In genomic region chr17:73234746-73235145, GRCh38 we compare ENCODE assay signal across 21 cellular contexts. TPM values are rescaled to one million over a fixed set of nuclear protein-coding genes. Genes with fewer than 3 reads are reported as not detected.
DNase-seq lines count a peak whose midpoint lies in the region; ATAC-seq and TF ChIP-seq lines count a peak whose summit lies in the region.
"Had no signal": no experiment of that assay in that cellular context is flagged by ENCODE, and none has a peak within 500 bp of the region (broad histone marks: within the 10 kb centered on the region; RNA-seq: fewer than 3 reads in every experiment).

No MANE protein-coding gene starts in this region.

- H3K4me1 Mint-ChIP-seq in CD4-positive, alpha-beta T cell (ENCODE audit: low read depth): peaks cover 73% of the 10 kb centered on the region
- H3K4me1 Mint-ChIP-seq in neural crest cell: peaks cover 38% of the 10 kb centered on the region
- H3K4me1 Mint-ChIP-seq in endothelial cell (ENCODE audit: unreplicated experiment): peaks cover 31% of the 10 kb centered on the region

- H3K9me3 ChIP-seq in CD4-positive, alpha-beta T cell (ENCODE audit: control insufficient read depth, low read length): no peaks in the 10 kb centered on the region
- H3K9me3 ChIP-seq in Peyer's patch: no peaks in the 10 kb centered on the region
- H3K9me3 ChIP-seq in colonic mucosa: no peaks in the 10 kb centered on the region
- H3K9me3 ChIP-seq: BLaER1 treated with 17β-estradiol and CSF1 and Interleukin-3, amounts not matched to agents 10 nM and 100 nM; HAP-1 had no signal

- H3K27me3 Mint-ChIP-seq in CD4-positive, alpha-beta T cell: no peaks in the 10 kb centered on the region
- H3K27me3 Mint-ChIP-seq in neural crest cell (ENCODE audit: low read depth) (no peaks in the 10 kb centered on the region), endothelial cell (ENCODE audit: unreplicated experiment) (no peaks in the 10 kb centered on the region)
- H3K27me3 Mint-ChIP-seq: B cell; CD8-positive, alpha-beta memory T cell had no signal

- DNase-seq in CD4-positive, alpha-beta T cell: no peak
- DNase-seq in Peyer's patch (peak in 2 of 3 donors; percentile 68 to 77), colonic mucosa (peak; percentile 49), neural crest cell (ENCODE audit: low read depth, low spot score) (no peak), NCI-H82 treated with DMSO at 0.1 percent for 48 hours (lab: John Stamatoyannopoulos, UW; ENCODE audit: unreplicated experiment) (no peak), NCI-H128 (lab: John Stamatoyannopoulos, UW; ENCODE audit: unreplicated experiment) (no peak), NCI-H1930 (lab: John Stamatoyannopoulos, UW) (no peak), endothelial cell (ENCODE audit: low spot score) (no peak)
- DNase-seq: CD8-positive, alpha-beta memory T cell; COR-L47; DMS 273 treated with DMSO at 0.1 percent for 48 hours; DMS53; DND-41; EL; GM23248 had no signal

- no peak overlapping the region for H3K9ac ChIP-seq in colonic mucosa (ENCODE audit: low read depth in 2 of 2, low read length in 2 of 2)
- H3K9ac ChIP-seq: BLaER1 treated with 17β-estradiol and CSF1 and Interleukin-3, amounts not matched to agents 10 nM and 100 nM; GM23248 had no signal

- H3K4me1 ChIP-seq in Peyer's patch (peaks cover 3 to 35% (median 6%) of the 10 kb centered on the region in 4 donors), colonic mucosa (peaks cover 18% of the 10 kb centered on the region)

- no peak for TF ChIP-seq POLR2A in Peyer's patch (IDR thresholded peaks at IDR 0.05)

- peaks cover 0 to 20% (median 0%) of the 10 kb centered on the region in 3 donors for H3K36me3 ChIP-seq in Peyer's patch
- peaks cover 10% of the 10 kb centered on the region for H3K36me3 ChIP-seq in colonic mucosa

- intact Hi-C loops in CD4-positive, alpha-beta T cell (cut with DNase I, micrococcal nuclease): loop anchor here in 1 of 2 experiments (5.0 kb wide), 2 partner anchors 78 to 968 kb away; partner anchors contain the start of genes CDC42EP4 and RPL38
- intact Hi-C loops in colonic mucosa (cut with DNase I): loop anchor here (5.0 kb wide), 1 partner anchor 37 kb away; no protein-coding TSS in a partner anchor

- peaks cover 37% of the 10 kb centered on the region for H3K36me3 Mint-ChIP-seq in CD4-positive, alpha-beta T cell (ENCODE audit: low read depth)
- peaks cover 4% of the 10 kb centered on the region for H3K36me3 Mint-ChIP-seq in neural crest cell (ENCODE audit: low read depth)
- peaks cover 6% of the 10 kb centered on the region for H3K36me3 Mint-ChIP-seq in endothelial cell (ENCODE audit: low read depth, unreplicated experiment)

- no peak for ATAC-seq in CD4-positive, alpha-beta T cell (ENCODE audit: poor library complexity)

- H3K27ac Mint-ChIP-seq in CD4-positive, alpha-beta T cell: no peak overlapping the region
- no peak overlapping the region for H3K27ac Mint-ChIP-seq in neural crest cell (ENCODE audit: unreplicated experiment)
- no peak overlapping the region for H3K27ac Mint-ChIP-seq in endothelial cell (ENCODE audit: unreplicated experiment)
- H3K27ac Mint-ChIP-seq: B cell had no signal

- POLR2A ChIA-PET in CD4-positive, alpha-beta T cell (lab: Charles Lee): no interaction called here

- no peak for TF ChIP-seq CTCF in CD4-positive, alpha-beta T cell (IDR thresholded peaks at IDR 0.05)
- TF ChIP-seq CTCF in Peyer's patch (IDR thresholded peaks at IDR 0.05) (no peak), colonic mucosa (IDR thresholded peaks at IDR 0.05) (no peak), neural crest cell (conservative IDR thresholded peaks at IDR 0.05) (no peak), endothelial cell (IDR thresholded peaks at IDR 0.05; ENCODE audit: unreplicated experiment) (no peak)

- no peak overlapping the region for H3K27ac ChIP-seq in CD4-positive, alpha-beta T cell (ENCODE audit: low read depth, low read length)
- H3K27ac ChIP-seq in Peyer's patch: no peak overlapping the region
- H3K27ac ChIP-seq in colonic mucosa: no peak overlapping the region
- H3K27ac ChIP-seq: BLaER1 treated with 17β-estradiol and CSF1 and Interleukin-3, amounts not matched to agents 10 nM and 100 nM; GM23248 had no signal

- peak overlapping the region; percentile 62 for H3K4me3 Mint-ChIP-seq in CD4-positive, alpha-beta T cell
- H3K4me3 Mint-ChIP-seq in neural crest cell: peak overlapping the region; percentile 99
- no peak overlapping the region for H3K4me3 Mint-ChIP-seq in endothelial cell (ENCODE audit: unreplicated experiment)
- H3K4me3 Mint-ChIP-seq: B cell had no signal

- CTCF ChIA-PET in CD4-positive, alpha-beta T cell (lab: Charles Lee): interaction anchor here (0.8 kb wide), 1 partner anchor 14 kb away, joined by 4 read pairs; no protein-coding TSS in a partner anchor

- no peaks in the 10 kb centered on the region for H3K27me3 ChIP-seq in CD4-positive, alpha-beta T cell (ENCODE audit: control insufficient read depth, insufficient read depth, low read length)
- no peaks in the 10 kb centered on the region for H3K27me3 ChIP-seq in Peyer's patch
- H3K27me3 ChIP-seq in colonic mucosa: no peaks in the 10 kb centered on the region
- H3K27me3 ChIP-seq: BLaER1 treated with 17β-estradiol and CSF1 and Interleukin-3, amounts not matched to agents 10 nM and 100 nM had no signal

- H3K4me3 ChIP-seq in Peyer's patch (no peak overlapping the region), colonic mucosa (no peak overlapping the region)
- H3K4me3 ChIP-seq: BLaER1 treated with 17β-estradiol and CSF1 and Interleukin-3, amounts not matched to agents 10 nM and 100 nM; GM23248; HAP-1 had no signal

- no peaks in the 10 kb centered on the region for H3K9me3 Mint-ChIP-seq in CD4-positive, alpha-beta T cell
- H3K9me3 Mint-ChIP-seq in neural crest cell (no peaks in the 10 kb centered on the region), endothelial cell (ENCODE audit: unreplicated experiment) (no peaks in the 10 kb centered on the region)
- H3K9me3 Mint-ChIP-seq: CD8-positive, alpha-beta memory T cell had no signal

RNA-seq across cellular contexts. Expression of gene CPSF4L, which starts 26.9 kb away (rescaled TPM):
- total RNA-seq in CD4-positive, alpha-beta T cell: not detected
- total RNA-seq in Peyer's patch (not detected), colonic mucosa (not detected), neural crest cell (not detected in 2 replicates), endothelial cell (ENCODE audit: unreplicated experiment) (not detected)
- total RNA-seq: A172; B cell; CD8-positive, alpha-beta memory T cell; GM23248; H4; HT-29 had no signal

RNA-seq across cellular contexts. Expression of gene COG1, which starts 41.9 kb away (rescaled TPM):
- total RNA-seq in CD4-positive, alpha-beta T cell: 10 to 100 TPM; 83.0 to 86.2 TPM
- total RNA-seq in Peyer's patch: 10 to 100 TPM; 48.3 to 83.3 (median 62.9) TPM
- 10 to 100 TPM; 41.0 to 41.2 TPM for total RNA-seq in colonic mucosa
- total RNA-seq in neural crest cell: 35.8 TPM in 2 replicates
- 27.8 TPM for total RNA-seq in endothelial cell (ENCODE audit: unreplicated experiment)

Comparison
In these comparisons a context has a peak if more than half of its experiments do, and no peak if none do; other contexts are left out.
1. DNase-seq: peak in Peyer's patch (2 of 3) and colonic mucosa (single experiment); none in CD4-positive, alpha-beta T cell (0 of 10), neural crest cell (single experiment), NCI-H82 treated with DMSO at 0.1 percent for 48 hours (single experiment), NCI-H128 (single experiment), NCI-H1930 (0 of 2) and endothelial cell (single experiment).